In genomic region chr6:41975276-41975675, GRCh38 we compare ENCODE assay signal across 15 cellular contexts.
DNase-seq lines count a peak whose midpoint lies in the region; ATAC-seq lines count a peak whose summit lies in the region.
"Had no signal": no experiment of that assay in that cellular context is flagged by ENCODE, and none has a peak within 500 bp of the region (broad histone marks: within the 10 kb centered on the region; RNA-seq: fewer than 3 reads in every experiment).

No MANE protein-coding gene starts in this region.

- ATAC-seq in memory B cell (ENCODE audit: low read depth), result no peak
- no peak for ATAC-seq in stimulated activated naive CD8-positive, alpha-beta T cell treated with anti-CD3 and anti-CD28 coated beads, Interleukin-15, amount 100 ng/mL, for 72 hours
- no peak for ATAC-seq in HG02885 (IDR thresholded peaks at IDR 0.05; ENCODE audit: poor library complexity, unreplicated experiment)
- ATAC-seq: heart left ventricle had no signal

- peak overlapping the region; percentile 15 for H3K4me3 Mint-ChIP-seq in activated naive CD4-positive, alpha-beta T cell treated with anti-CD3 and anti-CD28 coated beads, Interleukin-2, amount 50 U/mL, for 24 hours
- H3K4me3 Mint-ChIP-seq in activated T-cell treated with anti-CD3 and anti-CD28 coated beads, Interleukin-2, amount 50 U/mL, for 24 hours, result peak overlapping the region; percentile 68
- H3K4me3 Mint-ChIP-seq in memory B cell, result no peak overlapping the region
- peak overlapping the region; percentile 75 for H3K4me3 Mint-ChIP-seq in stimulated activated naive CD8-positive, alpha-beta T cell treated with anti-CD3 and anti-CD28 coated beads, Interleukin-15, amount 100 ng/mL, for 72 hours

- H3K27me3 Mint-ChIP-seq in activated naive CD4-positive, alpha-beta T cell treated with anti-CD3 and anti-CD28 coated beads, Interleukin-2, amount 50 U/mL, for 24 hours, result no peaks in the 10 kb centered on the region
- H3K27me3 Mint-ChIP-seq in activated T-cell treated with anti-CD3 and anti-CD28 coated beads, Interleukin-2, amount 50 U/mL, for 24 hours, result no peaks in the 10 kb centered on the region
- no peaks in the 10 kb centered on the region for H3K27me3 Mint-ChIP-seq in memory B cell
- H3K27me3 Mint-ChIP-seq in stimulated activated naive CD8-positive, alpha-beta T cell treated with anti-CD3 and anti-CD28 coated beads, Interleukin-15, amount 100 ng/mL, for 72 hours, result no peaks in the 10 kb centered on the region

- no peaks in the 10 kb centered on the region for H3K9me3 Mint-ChIP-seq in activated naive CD4-positive, alpha-beta T cell treated with anti-CD3 and anti-CD28 coated beads, Interleukin-2, amount 50 U/mL, for 24 hours
- no peaks in the 10 kb centered on the region for H3K9me3 Mint-ChIP-seq in activated T-cell treated with anti-CD3 and anti-CD28 coated beads, Interleukin-2, amount 50 U/mL, for 24 hours
- H3K9me3 Mint-ChIP-seq in memory B cell, result no peaks in the 10 kb centered on the region
- H3K9me3 Mint-ChIP-seq in stimulated activated naive CD8-positive, alpha-beta T cell treated with anti-CD3 and anti-CD28 coated beads, Interleukin-15, amount 100 ng/mL, for 72 hours, result no peaks in the 10 kb centered on the region

- no peak for DNase-seq in activated naive CD4-positive, alpha-beta T cell treated with Interleukin-2 at 50 U/mL for 16 hours
- peak; percentile 43 for DNase-seq in activated T-cell treated with anti-CD3 and anti-CD28 coated beads, Interleukin-2, amount 50 U/mL, for 24 hours
- DNase-seq in memory B cell (ENCODE audit: low spot score in 2 of 2), result no peak
- DNase-seq in stimulated activated naive CD8-positive, alpha-beta T cell treated with anti-CD3 and anti-CD28 coated beads, Interleukin-15, amount 100 ng/mL, for 72 hours, result no peak
- DNase-seq in NCI-H128 (lab: John Stamatoyannopoulos, UW; ENCODE audit: unreplicated experiment), result no peak
- DNase-seq in DMS114 treated with DMSO at 0.1 percent for 48 hours (lab: John Stamatoyannopoulos, UW; ENCODE audit: unreplicated experiment), result no peak
- DNase-seq: cortex of kidney, GM23248, heart left ventricle, NCI-H146, retina, SIG-M5, T-helper 1 cell had no signal

- H3K4me1 Mint-ChIP-seq in activated naive CD4-positive, alpha-beta T cell treated with anti-CD3 and anti-CD28 coated beads, Interleukin-2, amount 50 U/mL, for 24 hours, result peaks cover 81% of the 10 kb centered on the region
- peaks cover 87% of the 10 kb centered on the region for H3K4me1 Mint-ChIP-seq in activated T-cell treated with anti-CD3 and anti-CD28 coated beads, Interleukin-2, amount 50 U/mL, for 24 hours (ENCODE audit: low read depth)
- H3K4me1 Mint-ChIP-seq in memory B cell, result peaks cover 28% of the 10 kb centered on the region
- H3K4me1 Mint-ChIP-seq in stimulated activated naive CD8-positive, alpha-beta T cell treated with anti-CD3 and anti-CD28 coated beads, Interleukin-15, amount 100 ng/mL, for 72 hours, result peaks cover 93% of the 10 kb centered on the region

- peak overlapping the region; percentile 97 for H3K27ac Mint-ChIP-seq in activated naive CD4-positive, alpha-beta T cell treated with anti-CD3 and anti-CD28 coated beads, Interleukin-2, amount 50 U/mL, for 24 hours
- peak overlapping the region; percentile 98 for H3K27ac Mint-ChIP-seq in activated T-cell treated with anti-CD3 and anti-CD28 coated beads, Interleukin-2, amount 50 U/mL, for 24 hours
- H3K27ac Mint-ChIP-seq in memory B cell, result peak overlapping the region; percentile 55
- H3K27ac Mint-ChIP-seq in stimulated activated naive CD8-positive, alpha-beta T cell treated with anti-CD3 and anti-CD28 coated beads, Interleukin-15, amount 100 ng/mL, for 72 hours, result peak overlapping the region; percentile 96 to 97

- peaks cover 16% of the 10 kb centered on the region for H3K36me3 Mint-ChIP-seq in activated naive CD4-positive, alpha-beta T cell treated with anti-CD3 and anti-CD28 coated beads, Interleukin-2, amount 50 U/mL, for 24 hours
- H3K36me3 Mint-ChIP-seq in activated T-cell treated with anti-CD3 and anti-CD28 coated beads, Interleukin-2, amount 50 U/mL, for 24 hours (ENCODE audit: low read depth), result peaks cover 25% of the 10 kb centered on the region
- H3K36me3 Mint-ChIP-seq in memory B cell, result peaks cover 3% of the 10 kb centered on the region
